ENCODE assay signal across 9 cellular contexts in the genomic region with DNA sequence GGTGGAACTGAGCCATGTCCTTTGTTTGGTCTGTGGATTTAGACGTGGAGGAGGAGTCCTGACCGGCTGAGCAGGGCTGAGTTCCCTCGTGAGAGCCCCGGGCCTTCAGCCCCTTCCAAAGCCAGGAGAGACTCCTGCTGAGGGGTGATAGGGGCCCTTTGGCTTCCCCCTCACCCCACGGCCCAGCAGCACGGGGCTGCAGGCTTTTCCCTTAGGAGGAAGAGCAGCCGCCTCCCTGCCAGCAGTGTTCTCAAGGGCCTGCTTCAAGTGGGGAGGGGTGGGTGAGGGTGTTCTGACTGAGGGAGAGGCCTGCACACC. TPM values are rescaled to one million over a fixed set of nuclear protein-coding genes. Genes with fewer than 3 reads are reported as not detected.
DNase-seq lines count a peak whose midpoint lies in the region; ATAC-seq, FAIRE-seq and TF ChIP-seq lines count a peak whose summit lies in the region.
"Had no signal": no experiment of that assay in that cellular context is flagged by ENCODE, and none has a peak within 500 bp of the region (broad histone marks: within the 10 kb centered on the region; RNA-seq: fewer than 3 reads in every experiment).

No MANE protein-coding gene starts in this region.

- H3K9me3 ChIP-seq in HepG2 (ENCODE audit: low read length): no peaks in the 10 kb centered on the region
- H3K9me3 ChIP-seq in right lobe of liver: no peaks in the 10 kb centered on the region
- no peaks in the 10 kb centered on the region for H3K9me3 ChIP-seq in lung (ENCODE audit: control insufficient read depth in 2 of 2, insufficient read depth in 1 of 2, low read length in 1 of 2)
- H3K9me3 ChIP-seq in uterus: no peaks in the 10 kb centered on the region

- in situ Hi-C loops in HepG2 (cut with HindIII; ENCODE audit: extremely low pct_ligation_motif_present, low pct_unique_long_range_greater_than_20kb): no loop called here

- H2AFZ ChIP-seq in HepG2 (ENCODE audit: low read length): no peak overlapping the region

- H3K9ac ChIP-seq in HepG2 (ENCODE audit: insufficient read depth, low read depth, low read length): no peak overlapping the region

- H3K4me1 Mint-ChIP-seq in activated naive CD8-positive, alpha-beta T cell treated with anti-CD3 and anti-CD28 coated beads, Interleukin-2, amount 10 ng/mL, durations not matched to agents 7 days and 5 days: peaks cover 14% of the 10 kb centered on the region

- no peak for TF ChIP-seq RAD21 in HepG2 (CRISPR knock-in tag; IDR thresholded peaks at IDR 0.05)

- no peaks in the 10 kb centered on the region for H3K79me2 ChIP-seq in HepG2 (ENCODE audit: insufficient read depth, low read length)

- H3K27ac ChIP-seq in HepG2 (ENCODE audit: extremely low read length, insufficient read depth, low read length) (no peak overlapping the region), right lobe of liver (peak overlapping the region in 1 of 3 donors; percentile 79), lung (ENCODE audit: low read depth in 1 of 2, low read length in 1 of 2) (peak overlapping the region; percentile 65 to 96), uterus (peak overlapping the region; percentile 56 to 75)

- TF ChIP-seq CTCF in HepG2 (CRISPR knock-in tag; IDR thresholded peaks at IDR 0.05): no peak
- TF ChIP-seq CTCF in right lobe of liver (IDR thresholded peaks at IDR 0.05): no peak
- TF ChIP-seq CTCF in lung (IDR thresholded peaks at IDR 0.05; ENCODE audit: control extremely low read depth, extremely low read depth): no peak
- TF ChIP-seq CTCF in uterus (IDR thresholded peaks at IDR 0.05): no peak

- H3K27me3 ChIP-seq in HepG2 (ENCODE audit: control insufficient read depth in 1 of 2, insufficient read depth in 2 of 2, low read length in 2 of 2): peaks cover 6 to 46% of the 10 kb centered on the region in 2 experiments; a peak in 4 of 5 replicates
- no peaks in the 10 kb centered on the region for H3K27me3 ChIP-seq in right lobe of liver
- H3K27me3 ChIP-seq in lung (ENCODE audit: control insufficient read depth, insufficient read depth): no peaks in the 10 kb centered on the region
- no peaks in the 10 kb centered on the region for H3K27me3 ChIP-seq in uterus

- no peak overlapping the region for H3K27ac Mint-ChIP-seq in activated naive CD8-positive, alpha-beta T cell treated with anti-CD3 and anti-CD28 coated beads, Interleukin-2, amount 10 ng/mL, durations not matched to agents 7 days and 5 days

- POLR2A ChIA-PET in HepG2 (lab: Yijun Ruan, JAX): no interaction called here
- POLR2A ChIA-PET in activated naive CD8-positive, alpha-beta T cell treated with anti-CD3 and anti-CD28 coated beads, Interleukin-2, amount 10 ng/mL, durations not matched to agents 7 days and 5 days (lab: Charles Lee): interaction anchor here (1.1 to 1.3 kb wide), 2 partner anchors 10 to 15 kb away, joined by 3 to 5 read pairs; no protein-coding TSS in a partner anchor

- CTCF ChIA-PET in HepG2 (lab: Yijun Ruan, JAX; ENCODE audit: low intra/inter-chr PET ratio, low total read pairs): no interaction called here

- H3K36me3 ChIP-seq in HepG2 (replicated peaks in 1 of 2; ENCODE audit: control insufficient read depth in 1 of 2, insufficient read depth in 2 of 2, low read length in 2 of 2) (no peaks in the 10 kb centered on the region), right lobe of liver (no peaks in the 10 kb centered on the region), lung (ENCODE audit: control insufficient read depth in 2 of 2, insufficient read depth in 2 of 2, low read length in 2 of 2) (no peaks in the 10 kb centered on the region), uterus (no peaks in the 10 kb centered on the region)

- ATAC-seq in HepG2: no peak
- no peak for ATAC-seq in right lobe of liver
- ATAC-seq in activated naive CD8-positive, alpha-beta T cell treated with anti-CD3 and anti-CD28 coated beads, Interleukin-2, amount 10 ng/mL, durations not matched to agents 7 days and 5 days (ENCODE audit: low read depth): no peak
- no peak for ATAC-seq in lung (ENCODE audit: insufficient read depth, low FRiP score)
- no peak for ATAC-seq in HG03342 (IDR thresholded peaks at IDR 0.05; ENCODE audit: unreplicated experiment)
- no peak for ATAC-seq in HG02642 (IDR thresholded peaks at IDR 0.05; ENCODE audit: poor library complexity, unreplicated experiment)

- peaks cover 30% of the 10 kb centered on the region for H3K27me3 Mint-ChIP-seq in activated naive CD8-positive, alpha-beta T cell treated with anti-CD3 and anti-CD28 coated beads, Interleukin-2, amount 10 ng/mL, durations not matched to agents 7 days and 5 days

- H3K4me1 ChIP-seq in HepG2 (ENCODE audit: insufficient read depth, low read length) (peaks cover 15% of the 10 kb centered on the region), right lobe of liver (peaks cover 0 to 3% (median 0%) of the 10 kb centered on the region in 4 donors), lung (ENCODE audit: control insufficient read depth in 2 of 2, insufficient read depth in 2 of 2, low read length in 2 of 2) (peaks cover 0 to 21% of the 10 kb centered on the region in 2 donors), uterus (peaks cover 0 to 8% of the 10 kb centered on the region in 2 donors)

- FAIRE-seq in HepG2 (lab: Jason Lieb, UNC): no peak

- BruUV-seq in HepG2 (replicated peaks; lab: Mats Ljungman, UMichigan): no TSS peak

- H3K4me2 ChIP-seq in HepG2 (ENCODE audit: low read depth, low read length): peak overlapping the region; percentile 34; the same call in 1 of the 2 replicates

- H4K20me1 ChIP-seq in HepG2 (ENCODE audit: insufficient read depth, low read length): no peaks in the 10 kb centered on the region

- no peaks in the 10 kb centered on the region for H3K9me3 Mint-ChIP-seq in activated naive CD8-positive, alpha-beta T cell treated with anti-CD3 and anti-CD28 coated beads, Interleukin-2, amount 10 ng/mL, durations not matched to agents 7 days and 5 days

- TF ChIP-seq POLR2A in HepG2 (IDR thresholded peaks at IDR 0.05; ENCODE audit: insufficient read depth in 1 of 2, low read depth in 2 of 2, low read length in 2 of 2) (no peak), right lobe of liver (IDR thresholded peaks at IDR 0.05) (no peak), uterus (IDR thresholded peaks at IDR 0.05) (no peak)

- H3K36me3 Mint-ChIP-seq in activated naive CD8-positive, alpha-beta T cell treated with anti-CD3 and anti-CD28 coated beads, Interleukin-2, amount 10 ng/mL, durations not matched to agents 7 days and 5 days: no peaks in the 10 kb centered on the region

- intact Hi-C loops in HepG2 (cut with micrococcal nuclease; ENCODE audit: unreplicated experiment) (loop anchor here (2.0 kb wide), 1 partner anchor 31 kb away; no protein-coding TSS in a partner anchor), right lobe of liver (cut with DNase I) (no loop called here), uterus (cut with DNase I; ENCODE audit: low total_unique reads) (no loop called here)

- peak overlapping the region; percentile 63 for H3K4me3 Mint-ChIP-seq in activated naive CD8-positive, alpha-beta T cell treated with anti-CD3 and anti-CD28 coated beads, Interleukin-2, amount 10 ng/mL, durations not matched to agents 7 days and 5 days

- H3K4me3 ChIP-seq in HepG2 (replicated peaks in 1 of 3; ENCODE audit: insufficient read depth in 1 of 3, low read depth in 2 of 3, low read length in 3 of 3) (no peak overlapping the region; a peak in 1 of 6 replicates), right lobe of liver (no peak overlapping the region), lung (no peak overlapping the region), uterus (no peak overlapping the region)

- DNase-seq in HepG2 (ENCODE audit: low spot score) (no peak), right lobe of liver (no peak), lung (ENCODE audit: low spot score) (no peak), uterus (no peak), NCI-H1694 (lab: John Stamatoyannopoulos, UW) (no peak)
- no peak for DNase-seq in activated naive CD8-positive, alpha-beta T cell treated with anti-CD3 and anti-CD28 coated beads, Interleukin-2, amount 10 ng/mL, durations not matched to agents 7 days and 5 days
- DNase-seq: EL had no signal

- TF ChIP-seq EP300 in HepG2 (IDR thresholded peaks at IDR 0.05; ENCODE audit: low read depth in 2 of 2, low read length in 2 of 2): no peak
- no peak for TF ChIP-seq EP300 in HepG2 (CRISPR knock-in tag; IDR thresholded peaks at IDR 0.05; ENCODE audit: borderline replicate concordance)

- WGBS in HepG2 (ENCODE audit: low lambda C conversion rate): 2% methylated on average over 4 of the region's 7 CpGs
- WGBS in right lobe of liver (ENCODE audit: insufficient coverage, low coverage, low lambda C conversion rate, missing lambda C conversion rate): 0% methylated on average over 1 of the region's 7 CpGs
- 23 to 28% methylated on average over 7 of the region's 7 CpGs for WGBS in lung, 2 donors

RNA-seq across cellular contexts. Expression of gene CYB561, which starts 1.5 kb away (rescaled TPM):
- 3.1 and 6.7 TPM in 2 replicates for total RNA-seq in HepG2 (2016; rRNA removed; fragmentation: Illumina TruSeq; extraction: Trizol)
- total RNA-seq in HepG2 (2016; cell fraction: cytosol; rRNA removed; fragmentation: Illumina TruSeq; extraction: Trizol; ENCODE audit: low read depth): 2.0 TPM in 2 replicates
- 3.7 and 6.3 TPM in 2 replicates for total RNA-seq in HepG2 (2016; cell fraction: insoluble cytoplasmic fraction; rRNA removed; fragmentation: Illumina TruSeq; extraction: Trizol)
- 5.5 and 6.5 TPM in 2 replicates for total RNA-seq in HepG2 (2016; cell fraction: membrane; rRNA removed; fragmentation: Illumina TruSeq; extraction: Trizol)
- total RNA-seq in HepG2 (2016; cell fraction: nucleus; rRNA removed; fragmentation: Illumina TruSeq; extraction: Trizol): 3.5 and 4.9 TPM in 2 replicates
- polyA plus RNA-seq in HepG2 (2011; rRNA removed): 1.5 and 1.6 TPM in 2 replicates
- polyA plus RNA-seq in HepG2 (2011; cell fraction: cytosol; rRNA removed): 1.1 and 1.3 TPM in 2 replicates
- polyA plus RNA-seq in HepG2 (2011; cell fraction: nucleus; rRNA removed): 2.1 and 2.4 TPM in 2 replicates
- 1.1 and 1.3 TPM in 2 replicates for polyA plus RNA-seq in HepG2 (2012)
- polyA plus RNA-seq in HepG2 (2016; cell fraction: cytosol; fragmentation: Illumina TruSeq; extraction: Trizol; ENCODE audit: low read depth): 1.9 and 2.3 TPM in 2 replicates
- polyA plus RNA-seq in HepG2 (2016; cell fraction: insoluble cytoplasmic fraction; fragmentation: Illumina TruSeq; extraction: Trizol; ENCODE audit: low read depth): 3.5 and 4.0 TPM in 2 replicates
- polyA plus RNA-seq in HepG2 (2016; cell fraction: membrane; fragmentation: Illumina TruSeq; extraction: Trizol; ENCODE audit: low read depth): 4.5 and 4.6 TPM in 2 replicates
- 9.1 TPM in 2 replicates for polyA plus RNA-seq in HepG2 (2016; cell fraction: nucleus; fragmentation: Illumina TruSeq; extraction: Trizol; ENCODE audit: insufficient read depth, low read depth)
- 10.1 and 69.6 TPM in 2 replicates for polyA minus RNA-seq in HepG2 (2011; rRNA and poly(A)+ RNA removed; ENCODE audit: low replicate concordance)
- 1.1 TPM in 2 replicates for polyA minus RNA-seq in HepG2 (2011; cell fraction: cytosol; rRNA and poly(A)+ RNA removed)
- polyA minus RNA-seq in HepG2 (2011; cell fraction: nucleus; rRNA and poly(A)+ RNA removed): 1.4 and 2.6 TPM in 2 replicates
- 10 to 100 TPM in 4 of 6 experiments, 1 to 10 TPM in 2; 7.4 to 21.9 (median 11.4) TPM for total RNA-seq in right lobe of liver
- total RNA-seq in activated naive CD8-positive, alpha-beta T cell treated with anti-CD3 and anti-CD28 coated beads, Interleukin-2, amount 10 ng/mL, durations not matched to agents 7 days and 5 days: 10 to 100 TPM; 29.1 to 32.0 TPM
- total RNA-seq in lung: 10 to 100 TPM; 42.4 to 97.9 TPM
- 10 to 100 TPM; 41.2 to 49.2 TPM for polyA plus RNA-seq in lung
- total RNA-seq in uterus: 10 to 100 TPM; 15.0 to 19.5 (median 16.5) TPM

RNA-seq across cellular contexts. Expression of gene ACE, which starts 29.2 kb away (rescaled TPM):
- 0.13 TPM in 1 of 2 replicates, not detected in the other for total RNA-seq in HepG2 (2016; rRNA removed; fragmentation: Illumina TruSeq; extraction: Trizol)
- total RNA-seq in HepG2 (2016; cell fraction: cytosol; rRNA removed; fragmentation: Illumina TruSeq; extraction: Trizol; ENCODE audit: low read depth): not detected in 2 replicates
- 0.15 TPM in 1 of 2 replicates, not detected in the other for total RNA-seq in HepG2 (2016; cell fraction: insoluble cytoplasmic fraction; rRNA removed; fragmentation: Illumina TruSeq; extraction: Trizol)
- total RNA-seq in HepG2 (2016; cell fraction: membrane; rRNA removed; fragmentation: Illumina TruSeq; extraction: Trizol): not detected in 2 replicates
- not detected in 2 replicates for total RNA-seq in HepG2 (2016; cell fraction: nucleus; rRNA removed; fragmentation: Illumina TruSeq; extraction: Trizol)
- 0.03 and 0.08 TPM in 2 replicates for polyA plus RNA-seq in HepG2 (2011; rRNA removed)
- 0.05 TPM in 1 of 2 replicates, not detected in the other for polyA plus RNA-seq in HepG2 (2011; cell fraction: cytosol; rRNA removed)
- 0.09 and 0.11 TPM in 2 replicates for polyA plus RNA-seq in HepG2 (2011; cell fraction: nucleus; rRNA removed)
- 0.13 and 0.23 TPM in 2 replicates for polyA plus RNA-seq in HepG2 (2012)
- polyA plus RNA-seq in HepG2 (2016; cell fraction: cytosol; fragmentation: Illumina TruSeq; extraction: Trizol; ENCODE audit: low read depth): not detected in 2 replicates
- not detected in 2 replicates for polyA plus RNA-seq in HepG2 (2016; cell fraction: insoluble cytoplasmic fraction; fragmentation: Illumina TruSeq; extraction: Trizol; ENCODE audit: low read depth)
- not detected in 2 replicates for polyA plus RNA-seq in HepG2 (2016; cell fraction: membrane; fragmentation: Illumina TruSeq; extraction: Trizol; ENCODE audit: low read depth)
- polyA plus RNA-seq in HepG2 (2016; cell fraction: nucleus; fragmentation: Illumina TruSeq; extraction: Trizol; ENCODE audit: insufficient read depth, low read depth): 0.56 TPM in 1 of 2 replicates, not detected in the other
- 0.37 TPM in 1 of 2 replicates, not detected in the other for polyA minus RNA-seq in HepG2 (2011; rRNA and poly(A)+ RNA removed; ENCODE audit: low replicate concordance)
- not detected in 2 replicates for polyA minus RNA-seq in HepG2 (2011; cell fraction: cytosol; rRNA and poly(A)+ RNA removed)
- 0.26 TPM in 1 of 2 replicates, not detected in the other for polyA minus RNA-seq in HepG2 (2011; cell fraction: nucleus; rRNA and poly(A)+ RNA removed)
- 1 to 10 TPM in 5 of 6 experiments, under 1 TPM in 1; 0.75 to 9.4 (median 5.1) TPM for total RNA-seq in right lobe of liver
- total RNA-seq in activated naive CD8-positive, alpha-beta T cell treated with anti-CD3 and anti-CD28 coated beads, Interleukin-2, amount 10 ng/mL, durations not matched to agents 7 days and 5 days: 10 to 100 TPM; 18.2 to 19.3 TPM
- total RNA-seq in lung: 10 to 100 TPM; 48.5 to 87.3 TPM
- polyA plus RNA-seq in lung: 10 to 100 TPM in 1 of 2 donors, 1 to 10 TPM in 1; 5.5 to 22.1 TPM
- 10 to 100 TPM in 1 of 4 donors, 1 to 10 TPM in 1, under 1 TPM in 1, not detected in 1; 0.77 to 27.4 (median 7.9) TPM for total RNA-seq in uterus
